ENCODE assay signal across 23 cellular contexts in the genomic region with DNA sequence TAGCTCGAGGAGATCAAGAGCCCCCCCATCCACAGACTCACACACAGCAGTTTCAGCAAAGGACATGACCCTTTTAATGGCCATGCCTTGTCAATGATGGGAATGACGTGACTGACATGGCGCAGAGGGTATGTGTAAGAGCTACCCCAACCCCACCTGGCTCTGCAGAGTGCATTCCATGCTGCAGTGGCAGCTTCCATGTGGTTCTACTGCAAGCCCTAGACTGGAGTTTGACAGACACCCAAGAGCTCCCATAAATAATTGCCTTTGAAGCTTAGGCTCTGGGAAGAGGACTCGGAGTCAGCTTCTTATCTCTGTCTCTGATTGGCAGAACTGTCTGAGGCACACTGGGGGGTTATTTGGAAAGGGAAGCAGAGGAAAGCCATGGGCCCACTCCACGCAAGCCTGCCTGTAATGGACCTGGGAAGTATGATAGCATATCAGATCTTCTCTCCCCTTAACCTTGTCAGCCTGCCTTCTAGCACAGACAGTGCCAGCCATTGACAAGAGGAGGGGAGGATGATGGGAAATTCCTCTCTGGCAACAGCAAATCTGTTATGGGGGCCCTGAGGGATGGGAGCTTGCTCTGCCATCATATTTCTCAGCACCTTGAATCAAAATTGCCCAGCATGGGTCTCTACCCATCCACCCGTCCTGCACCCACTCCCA.
"Had no signal": no experiment of that assay in that cellular context is flagged by ENCODE, and none has a peak within 500 bp of the region (broad histone marks: within the 10 kb centered on the region; RNA-seq: fewer than 3 reads in every experiment).

No MANE protein-coding gene starts in this region.

- H3K4me3 ChIP-seq: ascending aorta, colonic mucosa, gastroesophageal sphincter, heart left ventricle, lung, ovary, prostate gland, spleen, transverse colon, vagina had no signal

- ATAC-seq: activated naive CD4-positive, alpha-beta T cell treated with anti-CD3 and anti-CD28 coated beads, Interleukin-2, amount 50 U/mL, for 72 hours; activated T-helper 17 cell treated with anti-CD3 and anti-CD28 coated beads, Interleukin-2, amount 50 U/mL, for 72 hours; gastroesophageal sphincter; left colon; naive thymus-derived CD8-positive, alpha-beta T cell; stimulated activated naive CD8-positive, alpha-beta T cell treated with anti-CD3 and anti-CD28 coated beads, Interleukin-15, amount 100 ng/mL, for 72 hours had no signal

- H3K27me3 ChIP-seq: ascending aorta, colonic mucosa, gastroesophageal sphincter, ovary, transverse colon, vagina had no signal

- H3K27ac Mint-ChIP-seq: activated naive CD4-positive, alpha-beta T cell treated with anti-CD3 and anti-CD28 coated beads, Interleukin-2, amount 50 U/mL, for 72 hours; activated T-cell treated with anti-CD3 and anti-CD28 coated beads, Interleukin-2, amount 50 U/mL, for 24 hours; activated T-helper 17 cell treated with anti-CD3 and anti-CD28 coated beads, Interleukin-2, amount 50 U/mL, for 72 hours; endodermal cell; naive thymus-derived CD8-positive, alpha-beta T cell; stimulated activated naive CD8-positive, alpha-beta T cell treated with anti-CD3 and anti-CD28 coated beads, Interleukin-15, amount 100 ng/mL, for 72 hours; T-helper 1 cell treated with Interleukin-12 subunit alpha and Interleukin-12 subunit beta and Interleukin-4 antibody, amounts not matched to agents 30 μg/mL and 1 μg/mL, for 36 hours; WTC11 had no signal

- H3K9me3 Mint-ChIP-seq: activated naive CD4-positive, alpha-beta T cell treated with anti-CD3 and anti-CD28 coated beads, Interleukin-2, amount 50 U/mL, for 72 hours; activated T-cell treated with anti-CD3 and anti-CD28 coated beads, Interleukin-2, amount 50 U/mL, for 24 hours; activated T-helper 17 cell treated with anti-CD3 and anti-CD28 coated beads, Interleukin-2, amount 50 U/mL, for 72 hours; stimulated activated naive CD8-positive, alpha-beta T cell treated with anti-CD3 and anti-CD28 coated beads, Interleukin-15, amount 100 ng/mL, for 72 hours had no signal

- H3K4me1 Mint-ChIP-seq: activated T-helper 17 cell treated with anti-CD3 and anti-CD28 coated beads, Interleukin-2, amount 50 U/mL, for 72 hours; naive thymus-derived CD8-positive, alpha-beta T cell; stimulated activated naive CD8-positive, alpha-beta T cell treated with anti-CD3 and anti-CD28 coated beads, Interleukin-15, amount 100 ng/mL, for 72 hours had no signal

- H3K9me3 ChIP-seq: ascending aorta, colonic mucosa, gastroesophageal sphincter, heart left ventricle, ovary, prostate gland, spleen, transverse colon, vagina had no signal

- H3K27ac ChIP-seq: colonic mucosa, gastroesophageal sphincter, heart left ventricle, ovary, prostate gland, transverse colon, vagina had no signal

- DNase-seq: activated CD8-positive, alpha-beta memory T cell treated with anti-CD3 and anti-CD28 coated beads for 24 hours; activated CD8-positive, alpha-beta memory T cell treated with anti-CD3 and anti-CD28 coated beads, Interleukin-2, amount 50 U/mL, for 4 hours; activated T-cell treated with anti-CD3 and anti-CD28 coated beads, Interleukin-2, amount 50 U/mL, for 24 hours; colonic mucosa; endodermal cell; heart left ventricle; left colon; naive thymus-derived CD8-positive, alpha-beta T cell; ovary; spleen; stimulated activated CD4-positive, alpha-beta T cell treated with anti-CD3 and anti-CD28 coated beads, Interleukin-4, amount 100 ng/mL, for 4 hours; stimulated activated naive CD8-positive, alpha-beta T cell treated with anti-CD3 and anti-CD28 coated beads, Interleukin-15, amount 100 ng/mL, for 72 hours; T1000; transverse colon had no signal

- H3K4me3 Mint-ChIP-seq: activated T-cell treated with anti-CD3 and anti-CD28 coated beads, Interleukin-2, amount 50 U/mL, for 24 hours; activated T-helper 17 cell treated with anti-CD3 and anti-CD28 coated beads, Interleukin-2, amount 50 U/mL, for 72 hours; endodermal cell; naive thymus-derived CD8-positive, alpha-beta T cell; stimulated activated naive CD8-positive, alpha-beta T cell treated with anti-CD3 and anti-CD28 coated beads, Interleukin-15, amount 100 ng/mL, for 72 hours; T-helper 1 cell treated with Interleukin-12 subunit alpha and Interleukin-12 subunit beta and Interleukin-4 antibody, amounts not matched to agents 30 μg/mL and 1 μg/mL, for 36 hours; WTC11 had no signal

- H3K36me3 Mint-ChIP-seq: activated naive CD4-positive, alpha-beta T cell treated with anti-CD3 and anti-CD28 coated beads, Interleukin-2, amount 50 U/mL, for 72 hours; naive thymus-derived CD8-positive, alpha-beta T cell; WTC11 had no signal

- H3K4me1 ChIP-seq: colonic mucosa had no signal

- H3K36me3 ChIP-seq: ascending aorta, colonic mucosa, gastroesophageal sphincter, heart left ventricle, ovary, prostate gland, spleen, transverse colon, vagina had no signal
